ENCODE assay signal across 13 cellular contexts in the genomic region with DNA sequence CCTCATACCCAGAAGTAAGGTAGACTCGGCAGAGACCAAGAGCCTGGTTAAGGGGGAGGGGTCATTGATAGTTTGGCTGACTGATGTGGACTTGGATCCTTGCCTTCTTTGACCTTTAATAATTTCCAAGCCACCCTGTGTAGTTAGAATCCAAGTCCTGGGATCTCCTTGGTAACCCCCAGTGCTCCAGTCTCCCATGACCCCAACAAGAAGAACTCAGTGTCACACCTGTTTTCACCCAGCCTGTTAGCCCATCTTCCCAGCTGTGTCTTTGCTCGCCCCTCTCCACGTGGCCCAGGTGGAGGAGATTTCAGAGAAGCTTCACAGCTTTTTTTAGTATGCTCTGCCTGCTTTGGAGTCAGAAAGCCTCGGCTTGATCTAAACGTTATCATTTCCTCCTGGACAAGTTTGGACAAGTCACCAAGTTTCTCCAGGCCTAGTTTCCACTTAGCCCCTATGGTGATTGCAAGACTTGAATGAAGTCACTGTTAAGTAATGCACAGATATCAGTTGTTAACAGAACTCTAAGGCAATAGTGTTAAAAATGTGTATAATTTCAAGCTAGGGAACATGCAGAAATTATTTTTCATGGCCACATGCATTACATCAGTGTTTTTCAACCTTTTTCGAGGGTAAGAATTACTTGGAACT.
"Had no signal": no experiment of that assay in that cellular context is flagged by ENCODE, and none has a peak within 500 bp of the region (broad histone marks: within the 10 kb centered on the region; RNA-seq: fewer than 3 reads in every experiment).

No MANE protein-coding gene starts in this region.

- H3K4me1 ChIP-seq: sigmoid colon, uterus had no signal

- H3K9me3 ChIP-seq: sigmoid colon, uterus had no signal

- H3K27ac ChIP-seq: coronary artery, sigmoid colon, uterus, VCaP had no signal

- DNase-seq: activated CD4-positive, alpha-beta T cell treated with anti-CD3 and anti-CD28 coated beads for 4 hours; activated naive CD4-positive, alpha-beta T cell; aorta; caudate nucleus; effector memory CD4-positive, alpha-beta T cell; erythroblast; sigmoid colon; stimulated activated CD4-positive, alpha-beta T cell treated with anti-CD3 and anti-CD28 coated beads, Interleukin-2, amount 100 ng/mL, for 48 hours; stimulated activated CD8-positive, alpha-beta memory T cell treated with anti-CD3 and anti-CD28 coated beads, Interleukin-4, amount 100 ng/mL, for 48 hours; T-helper 9 cell; uterus had no signal

- H3K4me3 ChIP-seq: coronary artery, sigmoid colon, uterus had no signal

- H3K27me3 ChIP-seq: sigmoid colon, uterus had no signal

- H3K36me3 ChIP-seq: sigmoid colon, uterus had no signal
